12 cellular contexts compared by ENCODE assay signal in the genomic region with DNA sequence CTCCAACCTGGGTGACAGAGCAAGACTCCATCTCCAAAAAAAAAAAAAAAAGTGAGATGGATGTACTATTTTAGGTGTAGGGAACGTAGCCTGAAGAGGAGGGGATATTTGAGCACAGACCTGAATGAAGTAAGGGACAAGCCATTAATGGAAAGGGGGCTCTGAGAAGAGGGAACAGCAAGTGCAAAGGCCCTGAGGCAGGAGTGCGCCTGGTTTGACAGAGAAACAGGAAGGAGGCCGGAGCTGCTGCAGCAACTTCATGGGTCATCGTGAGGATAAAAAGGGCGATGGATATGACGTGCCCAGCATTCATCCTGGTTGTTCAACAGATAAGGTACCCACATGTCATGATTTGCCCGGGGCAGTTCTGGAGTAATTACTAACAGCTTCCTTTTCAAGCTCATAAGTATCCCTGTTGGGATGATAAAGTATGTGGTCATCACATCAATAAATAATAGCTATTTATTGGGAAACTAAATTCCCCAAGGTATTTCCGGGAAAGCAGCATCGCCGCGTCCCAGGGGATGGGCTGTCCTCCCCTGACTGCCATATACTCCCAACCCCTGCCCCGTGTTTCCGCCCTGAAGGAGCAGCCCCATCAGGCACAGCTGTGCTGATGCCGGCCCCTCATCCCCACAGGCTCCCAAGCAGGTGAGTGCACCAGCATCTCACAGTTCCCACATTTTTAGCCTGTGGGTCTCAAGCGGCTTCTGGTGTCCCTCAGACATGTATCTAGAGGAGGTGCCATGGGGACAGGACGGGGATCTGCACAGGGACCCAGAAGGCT. TPM values are rescaled to one million over a fixed set of nuclear protein-coding genes. Genes with fewer than 3 reads are reported as not detected.
A peak's percentile ranks its signal among the peaks of the same experiment; 100 is the strongest.
DNase-seq lines count a peak whose midpoint lies in the region; ATAC-seq, FAIRE-seq and TF ChIP-seq lines count a peak whose summit lies in the region.
"Had no signal": no experiment of that assay in that cellular context is flagged by ENCODE, and none has a peak within 500 bp of the region (broad histone marks: within the 10 kb centered on the region; RNA-seq: fewer than 3 reads in every experiment).

No MANE protein-coding gene starts in this region.

- TF ChIP-seq CTCF in CD14-positive monocyte (IDR thresholded peaks at IDR 0.05) (no peak), SK-N-SH (IDR thresholded peaks at IDR 0.05) (no peak), keratinocyte (optimal IDR thresholded peaks at IDR 0.05 in 1 of 3, IDR thresholded peaks at IDR 0.05 in 1 of 3, conservative IDR thresholded peaks at IDR 0.05 in 1 of 3; ENCODE audit: extremely low read depth in 1 of 3, insufficient read depth in 2 of 3, low read length in 3 of 3) (no peak), type B pancreatic cell (conservative IDR thresholded peaks at IDR 0.05) (no peak)

- dilution Hi-C loops in keratinocyte (cut with MboI; ENCODE audit: extremely low pct_ligation_motif_present, low sequenced_read_pairs), result no loop called here

- H3K9me1 ChIP-seq in keratinocyte (ENCODE audit: control insufficient read depth, extremely low read depth, insufficient read depth, low read length), result no peaks in the 10 kb centered on the region

- DNase-seq in CD14-positive monocyte (ENCODE audit: low spot score) (peak; percentile 12), HPDE6-E6E7 (ENCODE audit: extremely low spot score) (peak; percentile 99), SK-N-SH (peak; percentile 72), keratinocyte (ENCODE audit: low read depth, low spot score) (peak; percentile 86), type B pancreatic cell (ENCODE audit: extremely low spot score, unreplicated experiment) (no peak)
- DNase-seq in activated effector memory CD4-positive, alpha-beta T cell treated with Interleukin-2 at 50 U/mL for 16 hours, result no peak
- DNase-seq: HCEC 1CT, NCI-H1417 treated with DMSO at 0.1 percent for 48 hours, NCI-H1930, SHP77 treated with DMSO at 0.1 percent for 48 hours had no signal

- H3K27me3 Mint-ChIP-seq in CD14-positive monocyte (ENCODE audit: low read depth in 3 of 3) (peaks cover 4 to 10% (median 5%) of the 10 kb centered on the region in 3 donors), type B pancreatic cell (peaks cover 8% of the 10 kb centered on the region)

- H3K27me3 ChIP-seq in SK-N-SH (ENCODE audit: insufficient read depth) (0 out of 2 replicates have a peak, but pooled peaks cover 3% of the 10 kb centered on the region), keratinocyte (ENCODE audit: control insufficient read depth, extremely low read depth, insufficient read depth, low read length) (no peaks in the 10 kb centered on the region)

- H3K4me2 ChIP-seq in SK-N-SH (no peak overlapping the region), keratinocyte (ENCODE audit: control insufficient read depth, extremely low read depth, insufficient read depth, low read depth, low read length) (no peak overlapping the region)

- peak overlapping the region in 1 of 2 experiments; percentile 28; a peak in 1 of 4 replicates for H3K27ac ChIP-seq in SK-N-SH (ENCODE audit: low read depth in 2 of 2, low read length in 1 of 2)
- H3K27ac ChIP-seq in keratinocyte (ENCODE audit: control insufficient read depth, insufficient read depth, low read length), result no peak overlapping the region
- H3K27ac ChIP-seq: HL-60 had no signal

- 32% methylated on average over 16 of the region's 16 CpGs for WGBS in SK-N-SH (ENCODE audit: low lambda C conversion rate)

- no peaks in the 10 kb centered on the region for H3K79me2 ChIP-seq in SK-N-SH (ENCODE audit: insufficient read depth)
- no peaks in the 10 kb centered on the region for H3K79me2 ChIP-seq in keratinocyte (ENCODE audit: control insufficient read depth, insufficient read depth, low read length)

- H3K9ac ChIP-seq in SK-N-SH, result no peak overlapping the region
- no peak overlapping the region for H3K9ac ChIP-seq in keratinocyte (ENCODE audit: control insufficient read depth, extremely low read depth, insufficient read depth, low read length)

- H3K4me1 Mint-ChIP-seq in CD14-positive monocyte (no peaks in the 10 kb centered on the region), type B pancreatic cell (ENCODE audit: unreplicated experiment) (no peaks in the 10 kb centered on the region)

- POLR2A ChIA-PET in SK-N-SH (lab: Yijun Ruan, JAX), result interaction anchor here (0.8 kb wide), 1 partner anchor 113 kb away, joined by 3 read pairs; a partner anchor contains a TSS

- H3K4me1 ChIP-seq in SK-N-SH (ENCODE audit: control insufficient read depth in 1 of 2, insufficient read depth in 2 of 2, low read depth in 1 of 2, low read length in 1 of 2) (peaks cover 0 to 4% of the 10 kb centered on the region in 2 experiments; a peak in 1 of 4 replicates), keratinocyte (ENCODE audit: control insufficient read depth, extremely low read depth, insufficient read depth, low read length) (no peaks in the 10 kb centered on the region)

- CTCF ChIA-PET in SK-N-SH (lab: Yijun Ruan, JAX), result interaction anchor here (1.4 kb wide), 1 partner anchor 50 kb away, joined by 5 read pairs; no protein-coding TSS in a partner anchor

- H3F3A ChIP-seq in SK-N-SH (replicated peaks; ENCODE audit: insufficient read depth), result no peaks in the 10 kb centered on the region

- H4K20me1 ChIP-seq in SK-N-SH (ENCODE audit: insufficient read depth) (no peaks in the 10 kb centered on the region), keratinocyte (ENCODE audit: control insufficient read depth, extremely low read depth, insufficient read depth, low read length) (no peaks in the 10 kb centered on the region)

- FAIRE-seq in keratinocyte (lab: Jason Lieb, UNC), result no peak

- no peak for TF ChIP-seq RAD21 in SK-N-SH (IDR thresholded peaks at IDR 0.05; ENCODE audit: low read length)

- intact Hi-C loops in CD14-positive monocyte (cut with micrococcal nuclease), result no loop called here

- H3K9me3 Mint-ChIP-seq in CD14-positive monocyte (no peaks in the 10 kb centered on the region), type B pancreatic cell (no peaks in the 10 kb centered on the region)

- H3K9me2 ChIP-seq in SK-N-SH, result no peaks in the 10 kb centered on the region

- H3K36me3 ChIP-seq in SK-N-SH (replicated peaks in 1 of 2; ENCODE audit: control insufficient read depth in 1 of 2, insufficient read depth in 2 of 2, low read length in 1 of 2) (no peaks in the 10 kb centered on the region), keratinocyte (ENCODE audit: control insufficient read depth in 2 of 2, extremely low read depth in 1 of 2, insufficient read depth in 2 of 2, low read length in 2 of 2) (no peaks in the 10 kb centered on the region)

- no peak overlapping the region for H3K4me3 ChIP-seq in SK-N-SH (ENCODE audit: low read depth in 2 of 2, low read length in 1 of 2)
- no peak overlapping the region for H3K4me3 ChIP-seq in keratinocyte (ENCODE audit: control insufficient read depth in 2 of 3, extremely low read depth in 1 of 3, insufficient read depth in 2 of 3, low read depth in 1 of 3, low read length in 3 of 3)

- H3K4me3 Mint-ChIP-seq in CD14-positive monocyte, result peak overlapping the region in 1 of 2 donors; percentile 8
- H3K4me3 Mint-ChIP-seq in type B pancreatic cell, result no peak overlapping the region

- no peak for ATAC-seq in GM18498 (IDR thresholded peaks at IDR 0.05; ENCODE audit: unreplicated experiment)

- H2AFZ ChIP-seq in SK-N-SH (ENCODE audit: low read depth), result no peak overlapping the region
- no peak overlapping the region for H2AFZ ChIP-seq in keratinocyte (ENCODE audit: control insufficient read depth, low read length)

- no peaks in the 10 kb centered on the region for H3K36me3 Mint-ChIP-seq in CD14-positive monocyte
- no peaks in the 10 kb centered on the region for H3K36me3 Mint-ChIP-seq in type B pancreatic cell

- H3K9me3 ChIP-seq in SK-N-SH (no peaks in the 10 kb centered on the region), keratinocyte (ENCODE audit: control insufficient read depth, low read depth, low read length) (no peaks in the 10 kb centered on the region)

- no peak overlapping the region for H3K27ac Mint-ChIP-seq in CD14-positive monocyte
- H3K27ac Mint-ChIP-seq in type B pancreatic cell, result no peak overlapping the region

- TF ChIP-seq EP300 in SK-N-SH (IDR thresholded peaks at IDR 0.05; ENCODE audit: borderline replicate concordance in 1 of 2, low read depth in 1 of 2, low read length in 1 of 2), result no peak; a peak in 1 of 4 replicates

TF ChIP-seq in SK-N-SH, 30 proteins besides CTCF, POLR2A, EP300 and RAD21:
- TF ChIP-seq CHD2 (IDR thresholded peaks at IDR 0.05; ENCODE audit: low read length, partially characterized antibody) (peak; percentile 30), RCOR1 (IDR thresholded peaks at IDR 0.05; ENCODE audit: low read length) (peak; percentile 38; the same call in 1 of the 2 replicates), TEAD4 (IDR thresholded peaks at IDR 0.05; ENCODE audit: borderline replicate concordance, insufficient read depth) (no peak)
- TF ChIP-seq, protein P1, sequence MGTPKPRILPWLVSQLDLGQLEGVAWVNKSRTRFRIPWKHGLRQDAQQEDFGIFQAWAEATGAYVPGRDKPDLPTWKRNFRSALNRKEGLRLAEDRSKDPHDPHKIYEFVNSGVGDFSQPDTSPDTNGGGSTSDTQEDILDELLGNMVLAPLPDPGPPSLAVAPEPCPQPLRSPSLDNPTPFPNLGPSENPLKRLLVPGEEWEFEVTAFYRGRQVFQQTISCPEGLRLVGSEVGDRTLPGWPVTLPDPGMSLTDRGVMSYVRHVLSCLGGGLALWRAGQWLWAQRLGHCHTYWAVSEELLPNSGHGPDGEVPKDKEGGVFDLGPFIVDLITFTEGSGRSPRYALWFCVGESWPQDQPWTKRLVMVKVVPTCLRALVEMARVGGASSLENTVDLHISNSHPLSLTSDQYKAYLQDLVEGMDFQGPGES (IDR thresholded peaks at IDR 0.05; ENCODE audit: low read depth, low read length), result no peak

RNA-seq across cellular contexts. Expression of a gene that starts 43.4 kb away (rescaled TPM):
- polyA plus RNA-seq in CD14-positive monocyte, result 10 to 100 TPM in 1 of 2 donors, 1 to 10 TPM in 1; 9.9 to 17.6 TPM
- 12.7 and 31.2 TPM in 2 replicates for polyA plus RNA-seq in SK-N-SH (2012; rRNA removed)
- polyA plus RNA-seq in SK-N-SH (2012; cell fraction: cytosol; rRNA removed), result 16.5 and 24.1 TPM in 2 replicates
- 65.0 and 82.1 TPM in 2 replicates for polyA plus RNA-seq in SK-N-SH (2012; cell fraction: nucleus; rRNA removed)
- polyA plus RNA-seq in keratinocyte, result 9.6 to 27.0 TPM (median 10.1 TPM) in 3 replicates
- polyA plus RNA-seq in keratinocyte (2011; ENCODE audit: low read depth), result 209 TPM
- polyA plus RNA-seq in keratinocyte (2011; cell fraction: cytosol; rRNA removed), result 22.9 and 44.4 TPM in 2 replicates
- polyA plus RNA-seq in keratinocyte (2011; cell fraction: nucleus; rRNA removed), result 39.5 and 57.2 TPM in 2 replicates
- 41.3 and 64.1 TPM in 2 replicates for polyA plus RNA-seq in keratinocyte (2012; ENCODE audit: low replicate concordance)
- 18.4 to 145 TPM (median 21.9 TPM) in 3 replicates for polyA minus RNA-seq in keratinocyte
- polyA minus RNA-seq in keratinocyte (2011; cell fraction: cytosol; rRNA and poly(A)+ RNA removed), result 55.2 TPM
- polyA minus RNA-seq in keratinocyte (2011; cell fraction: nucleus; rRNA and poly(A)+ RNA removed), result 21.5 and 26.1 TPM in 2 replicates
- total RNA-seq in type B pancreatic cell (ENCODE audit: low replicate concordance), result 78.0 and 79.8 TPM in 2 replicates

Comparison
In these comparisons a context has a peak if more than half of its experiments do, and no peak if none do; other contexts are left out.
1. DNase-seq: peak in CD14-positive monocyte (single experiment), HPDE6-E6E7 (single experiment), SK-N-SH (single experiment) and keratinocyte (single experiment); none in type B pancreatic cell (single experiment) and activated effector memory CD4-positive, alpha-beta T cell treated with Interleukin-2 at 50 U/mL for 16 hours (single experiment).